ENCODE assay signal across 1 cellular context in genomic region chr9:128163027-128163515, GRCh38.
TF ChIP-seq lines count a peak whose summit lies in the region.

No MANE protein-coding gene starts in this region.

TF ChIP-seq in endothelial cell of umbilical vein, 7 proteins besides CTCF, POLR2A, EP300 and RAD21:
- TF ChIP-seq FOS (IDR thresholded peaks at IDR 0.05; ENCODE audit: borderline replicate concordance, insufficient read depth, low read length) (no peak), GATA2 (IDR thresholded peaks at IDR 0.05; ENCODE audit: insufficient read depth, insufficient read length, low read depth, low read length) (no peak), MYC (IDR thresholded peaks at IDR 0.05; ENCODE audit: low read depth, low read length) (no peak), EZH2 (IDR thresholded peaks at IDR 0.05; ENCODE audit: borderline replicate concordance, low read depth, low read length, severe bottlenecking) (no peak), POLR2AphosphoS5 (IDR thresholded peaks at IDR 0.05; ENCODE audit: insufficient read depth, low read depth, low read length) (peak; percentile 12)
- TF ChIP-seq, protein P1, sequence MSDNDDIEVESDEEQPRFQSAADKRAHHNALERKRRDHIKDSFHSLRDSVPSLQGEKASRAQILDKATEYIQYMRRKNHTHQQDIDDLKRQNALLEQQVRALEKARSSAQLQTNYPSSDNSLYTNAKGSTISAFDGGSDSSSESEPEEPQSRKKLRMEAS (IDR thresholded peaks at IDR 0.05; ENCODE audit: insufficient read depth, insufficient read length): no peak
TF ChIP-seq in endothelial cell of umbilical vein: peak in this region for 1.
